Comparison of ENCODE assay signal across 8 cellular contexts in the genomic region with DNA sequence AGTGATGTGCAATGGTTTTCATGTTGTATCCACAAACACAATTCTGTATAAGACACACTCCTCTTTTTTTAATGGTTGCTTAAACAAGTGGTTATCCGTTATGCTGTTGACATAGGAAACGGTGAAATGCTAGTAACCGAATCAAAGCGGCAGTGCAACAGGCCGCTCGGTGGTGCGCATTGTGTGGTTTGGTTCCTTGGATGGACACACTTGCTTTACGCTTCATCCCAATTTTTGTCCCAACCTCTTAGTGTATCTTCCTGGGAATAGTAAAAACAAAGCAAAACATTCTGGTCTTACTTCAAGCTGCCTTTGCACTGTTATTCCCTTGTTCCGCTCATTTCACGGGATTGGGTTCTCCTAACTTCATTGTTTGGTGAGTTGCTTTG. TPM values are rescaled to one million over a fixed set of nuclear protein-coding genes. Genes with fewer than 3 reads are reported as not detected.
DNase-seq lines count a peak whose midpoint lies in the region; ATAC-seq lines count a peak whose summit lies in the region.

No MANE protein-coding gene starts in this region.

- intact Hi-C loops in activated T-helper 1 cell treated with anti-CD3 and anti-CD28 coated beads, Interleukin-12 subunit alpha, Interleukin-12 subunit beta, Interleukin-2, Interleukin-4 antibody, amounts not matched to agents 30 ng/mL and 10 ng/mL and 1 ng/mL, durations not matched to agents 14 hours and 24 hours and 36 hours (cut with micrococcal nuclease) = loop anchor here (5.0 to 10.0 kb wide), 5 partner anchors 219 to 881 kb away; partner anchors contain the start of gene ERO1A

- H3K4me3 ChIP-seq in iPS-18c (ENCODE audit: insufficient read depth, low read depth, low read length) = peak overlapping the region; percentile 34; the same call in 1 of the 2 replicates

- peak overlapping the region; percentile 96 for H3K27ac Mint-ChIP-seq in T-helper 1 cell treated with Interleukin-12 subunit alpha and Interleukin-12 subunit beta and Interleukin-4 antibody, amounts not matched to agents 30 μg/mL and 1 μg/mL, for 36 hours
- peak overlapping the region; percentile 99 for H3K27ac Mint-ChIP-seq in activated T-helper 1 cell treated with anti-CD3 and anti-CD28 coated beads, Interleukin-12 subunit alpha, Interleukin-12 subunit beta, Interleukin-2, Interleukin-4 antibody, amounts not matched to agents 30 ng/mL and 10 ng/mL and 1 ng/mL, durations not matched to agents 14 hours and 24 hours and 36 hours
- peak overlapping the region; percentile 89 for H3K27ac Mint-ChIP-seq in stimulated activated naive B cell treated with anti-CD40 and anti-IgM and Interleukin-4, amounts not matched to agents 10 μg/mL and 1 μg/mL and 100 μg/mL, for 72 hours

- H3K9me3 ChIP-seq in iPS-18c (ENCODE audit: control insufficient read depth, insufficient read depth, low read length) = no peaks in the 10 kb centered on the region

- DNase-seq in T-helper 1 cell = no peak
- DNase-seq in activated T-helper 1 cell treated with anti-CD3 and anti-CD28 coated beads, Interleukin-12 subunit alpha, Interleukin-12 subunit beta, Interleukin-2, Interleukin-4 antibody, amounts not matched to agents 30 ng/mL and 10 ng/mL and 1 ng/mL, durations not matched to agents 14 hours and 24 hours and 36 hours (ENCODE audit: low spot score) = no peak
- no peak for DNase-seq in stimulated activated naive B cell treated with anti-CD40 and anti-IgM and Interleukin-4, amounts not matched to agents 10 μg/mL and 1 μg/mL and 100 μg/mL, for 72 hours
- DNase-seq in activated CD4-positive, CD25-positive, alpha-beta regulatory T cell treated with anti-CD3 and anti-CD28 coated beads, Interleukin-2, amount 50 U/mL, for 72 hours = no peak
- DNase-seq in NCI-H128 (lab: John Stamatoyannopoulos, UW; ENCODE audit: unreplicated experiment) = no peak

- peaks cover 5% of the 10 kb centered on the region for H3K27me3 Mint-ChIP-seq in T-helper 1 cell treated with Interleukin-12 subunit alpha and Interleukin-12 subunit beta and Interleukin-4 antibody, amounts not matched to agents 30 μg/mL and 1 μg/mL, for 36 hours (ENCODE audit: low read depth)
- H3K27me3 Mint-ChIP-seq in activated T-helper 1 cell treated with anti-CD3 and anti-CD28 coated beads, Interleukin-12 subunit alpha, Interleukin-12 subunit beta, Interleukin-2, Interleukin-4 antibody, amounts not matched to agents 30 ng/mL and 10 ng/mL and 1 ng/mL, durations not matched to agents 14 hours and 24 hours and 36 hours (ENCODE audit: insufficient read depth) = peaks cover 1% of the 10 kb centered on the region
- peaks cover 47 to 49% of the 10 kb centered on the region in 2 donors for H3K27me3 Mint-ChIP-seq in stimulated activated naive B cell treated with anti-CD40 and anti-IgM and Interleukin-4, amounts not matched to agents 10 μg/mL and 1 μg/mL and 100 μg/mL, for 72 hours

- peak overlapping the region; percentile 98 for H3K4me3 Mint-ChIP-seq in T-helper 1 cell treated with Interleukin-12 subunit alpha and Interleukin-12 subunit beta and Interleukin-4 antibody, amounts not matched to agents 30 μg/mL and 1 μg/mL, for 36 hours
- H3K4me3 Mint-ChIP-seq in activated T-helper 1 cell treated with anti-CD3 and anti-CD28 coated beads, Interleukin-12 subunit alpha, Interleukin-12 subunit beta, Interleukin-2, Interleukin-4 antibody, amounts not matched to agents 30 ng/mL and 10 ng/mL and 1 ng/mL, durations not matched to agents 14 hours and 24 hours and 36 hours = peak overlapping the region; percentile 98
- peak overlapping the region; percentile 93 to 95 for H3K4me3 Mint-ChIP-seq in stimulated activated naive B cell treated with anti-CD40 and anti-IgM and Interleukin-4, amounts not matched to agents 10 μg/mL and 1 μg/mL and 100 μg/mL, for 72 hours

- peaks cover 84% of the 10 kb centered on the region for H3K36me3 Mint-ChIP-seq in T-helper 1 cell treated with Interleukin-12 subunit alpha and Interleukin-12 subunit beta and Interleukin-4 antibody, amounts not matched to agents 30 μg/mL and 1 μg/mL, for 36 hours (ENCODE audit: low read depth)
- peaks cover 58% of the 10 kb centered on the region for H3K36me3 Mint-ChIP-seq in activated T-helper 1 cell treated with anti-CD3 and anti-CD28 coated beads, Interleukin-12 subunit alpha, Interleukin-12 subunit beta, Interleukin-2, Interleukin-4 antibody, amounts not matched to agents 30 ng/mL and 10 ng/mL and 1 ng/mL, durations not matched to agents 14 hours and 24 hours and 36 hours (ENCODE audit: low read depth)
- H3K36me3 Mint-ChIP-seq in stimulated activated naive B cell treated with anti-CD40 and anti-IgM and Interleukin-4, amounts not matched to agents 10 μg/mL and 1 μg/mL and 100 μg/mL, for 72 hours = peaks cover 8 to 9% of the 10 kb centered on the region in 2 donors

- no peak for ATAC-seq in stimulated activated naive B cell treated with anti-CD40 and anti-IgM and Interleukin-4, amounts not matched to agents 10 μg/mL and 1 μg/mL and 100 μg/mL, for 72 hours (replicated peaks)
- ATAC-seq in GM18868 (IDR thresholded peaks at IDR 0.05; ENCODE audit: unreplicated experiment) = no peak

- H3K9me3 Mint-ChIP-seq in T-helper 1 cell treated with Interleukin-12 subunit alpha and Interleukin-12 subunit beta and Interleukin-4 antibody, amounts not matched to agents 30 μg/mL and 1 μg/mL, for 36 hours = no peaks in the 10 kb centered on the region
- H3K9me3 Mint-ChIP-seq in activated T-helper 1 cell treated with anti-CD3 and anti-CD28 coated beads, Interleukin-12 subunit alpha, Interleukin-12 subunit beta, Interleukin-2, Interleukin-4 antibody, amounts not matched to agents 30 ng/mL and 10 ng/mL and 1 ng/mL, durations not matched to agents 14 hours and 24 hours and 36 hours = no peaks in the 10 kb centered on the region
- peaks cover 0 to 4% of the 10 kb centered on the region in 2 donors for H3K9me3 Mint-ChIP-seq in stimulated activated naive B cell treated with anti-CD40 and anti-IgM and Interleukin-4, amounts not matched to agents 10 μg/mL and 1 μg/mL and 100 μg/mL, for 72 hours

- peaks cover 43% of the 10 kb centered on the region for H3K4me1 Mint-ChIP-seq in T-helper 1 cell treated with Interleukin-12 subunit alpha and Interleukin-12 subunit beta and Interleukin-4 antibody, amounts not matched to agents 30 μg/mL and 1 μg/mL, for 36 hours (ENCODE audit: low read depth)
- peaks cover 71% of the 10 kb centered on the region for H3K4me1 Mint-ChIP-seq in activated T-helper 1 cell treated with anti-CD3 and anti-CD28 coated beads, Interleukin-12 subunit alpha, Interleukin-12 subunit beta, Interleukin-2, Interleukin-4 antibody, amounts not matched to agents 30 ng/mL and 10 ng/mL and 1 ng/mL, durations not matched to agents 14 hours and 24 hours and 36 hours (ENCODE audit: low read depth)
- peaks cover 42 to 56% of the 10 kb centered on the region in 2 donors for H3K4me1 Mint-ChIP-seq in stimulated activated naive B cell treated with anti-CD40 and anti-IgM and Interleukin-4, amounts not matched to agents 10 μg/mL and 1 μg/mL and 100 μg/mL, for 72 hours

RNA-seq across cellular contexts. Expression of gene PTGER2, which starts 0.6 kb away (rescaled TPM):
- total RNA-seq in activated T-helper 1 cell treated with anti-CD3 and anti-CD28 coated beads, Interleukin-12 subunit alpha, Interleukin-12 subunit beta, Interleukin-2, Interleukin-4 antibody, amounts not matched to agents 30 ng/mL and 10 ng/mL and 1 ng/mL, durations not matched to agents 14 hours and 24 hours and 36 hours = 67.4 and 67.9 TPM in 2 replicates

RNA-seq across cellular contexts. Expression of gene PTGDR, which starts 46.0 kb away (rescaled TPM):
- total RNA-seq in activated T-helper 1 cell treated with anti-CD3 and anti-CD28 coated beads, Interleukin-12 subunit alpha, Interleukin-12 subunit beta, Interleukin-2, Interleukin-4 antibody, amounts not matched to agents 30 ng/mL and 10 ng/mL and 1 ng/mL, durations not matched to agents 14 hours and 24 hours and 36 hours = not detected in 2 replicates
